11 cellular contexts compared by ENCODE assay signal in the genomic region with DNA sequence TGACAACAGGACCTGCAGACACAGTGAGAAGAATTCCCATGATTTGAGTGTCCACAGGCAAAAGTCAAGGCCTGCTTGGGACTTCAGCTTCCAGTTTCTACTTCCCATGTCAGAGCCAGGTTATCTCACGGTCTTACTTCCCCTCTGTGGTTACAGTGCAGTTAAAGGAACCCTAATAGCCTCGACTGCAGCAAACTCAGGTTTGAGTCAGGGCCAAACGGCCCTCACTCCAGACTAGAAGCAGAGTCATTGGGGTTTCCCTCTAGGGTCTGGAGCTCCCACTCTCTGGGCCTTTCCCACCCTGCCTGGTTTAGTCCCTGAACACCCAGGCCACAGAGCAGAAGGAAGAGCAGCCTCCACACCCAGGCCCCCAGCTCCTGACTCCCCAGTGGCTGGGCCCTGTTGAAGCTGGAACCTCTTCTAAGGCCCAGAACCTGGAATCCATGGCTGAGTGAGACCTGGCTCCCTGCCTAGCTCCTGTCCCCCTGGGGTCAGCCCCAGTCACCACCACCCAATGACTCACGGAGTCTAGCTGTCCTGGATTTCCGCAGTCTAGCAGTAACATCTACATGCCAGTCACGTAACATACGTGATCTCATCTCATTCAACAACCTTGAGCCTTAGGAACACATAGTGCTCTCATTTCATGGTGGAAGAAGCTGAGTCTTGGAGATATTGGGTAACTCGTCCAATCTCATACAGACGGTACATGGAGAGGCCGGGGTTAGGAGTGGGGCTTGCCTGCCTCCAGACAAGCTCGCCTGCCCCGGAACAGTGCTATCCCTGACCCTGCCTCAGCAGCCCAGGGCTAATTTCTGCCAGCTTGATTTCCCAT. TPM values are rescaled to one million over a fixed set of nuclear protein-coding genes. Genes with fewer than 3 reads are reported as not detected.
DNase-seq lines count a peak whose midpoint lies in the region; ATAC-seq and TF ChIP-seq lines count a peak whose summit lies in the region.
"Had no signal": no experiment of that assay in that cellular context is flagged by ENCODE, and none has a peak within 500 bp of the region (broad histone marks: within the 10 kb centered on the region; RNA-seq: fewer than 3 reads in every experiment).

No MANE protein-coding gene starts in this region.

- H2BK20ac ChIP-seq in IMR-90 (ENCODE audit: low read depth, low read length): peak overlapping the region; percentile 11; the same call in 1 of the 2 replicates

- no peaks in the 10 kb centered on the region for H3K9me3 Mint-ChIP-seq in central memory CD8-positive, alpha-beta T cell
- H3K9me3 Mint-ChIP-seq: T-helper 1 cell treated with Interleukin-12 subunit alpha and Interleukin-12 subunit beta and Interleukin-4 antibody, amounts not matched to agents 30 μg/mL and 1 μg/mL, for 36 hours had no signal

- 0 out of 2 replicates have a peak overlapping the region, but pooled peaks have one; percentile 29 for H2BK120ac ChIP-seq in IMR-90 (ENCODE audit: low read depth, low read length)

- H2AFZ ChIP-seq in IMR-90 (replicated peaks; ENCODE audit: low read length, poor library complexity): peak overlapping the region; percentile 77

- H3K36me3 ChIP-seq in IMR-90 (ENCODE audit: control insufficient read depth, insufficient read depth, low read length): no peaks in the 10 kb centered on the region
- H3K36me3 ChIP-seq in uterus: no peaks in the 10 kb centered on the region

- H3K56ac ChIP-seq in IMR-90 (ENCODE audit: extremely low read depth, insufficient read depth, low read length): no peak overlapping the region

- peak overlapping the region; percentile 65 for H3K23ac ChIP-seq in IMR-90 (ENCODE audit: low read depth, low read length)

- 0 out of 2 replicates have a peak overlapping the region, but pooled peaks have one; percentile 22 for H4K91ac ChIP-seq in IMR-90 (ENCODE audit: insufficient read depth, low read depth, low read length)

- no peaks in the 10 kb centered on the region for H3K9me1 ChIP-seq in IMR-90 (ENCODE audit: insufficient read depth, low read length)

- in situ Hi-C loops in IMR-90 (cut with MboI; ENCODE audit: low sequenced_read_pairs): loop anchor here (5.0 to 25.0 kb wide), 2 partner anchors 261 to 1116 kb away; no protein-coding TSS in a partner anchor

- no peak for TF ChIP-seq POLR2A in IMR-90 (IDR thresholded peaks at IDR 0.05; ENCODE audit: low read depth, low read length)
- TF ChIP-seq POLR2A in uterus (IDR thresholded peaks at IDR 0.05): no peak

- peak overlapping the region in 1 of 2 experiments; percentile 15; a peak in 1 of 4 replicates for H4K8ac ChIP-seq in IMR-90 (ENCODE audit: low read depth in 2 of 2, low read length in 2 of 2)

- no peak overlapping the region for H3K4me3 ChIP-seq in IMR-90 (ENCODE audit: insufficient read depth, low read depth, low read length)
- no peak overlapping the region for H3K4me3 ChIP-seq in uterus
- H3K4me3 ChIP-seq: body of pancreas had no signal

- no peak overlapping the region for H3K4me3 Mint-ChIP-seq in central memory CD8-positive, alpha-beta T cell
- H3K4me3 Mint-ChIP-seq: T-helper 1 cell treated with Interleukin-12 subunit alpha and Interleukin-12 subunit beta and Interleukin-4 antibody, amounts not matched to agents 30 μg/mL and 1 μg/mL, for 36 hours had no signal

- CTCF ChIA-PET in IMR-90 (lab: Yijun Ruan, JAX): interaction anchor here (0.7 to 1.1 kb wide), 5 partner anchors 9 to 264 kb away, joined by 3 read pairs; no protein-coding TSS in a partner anchor

- peak overlapping the region; percentile 46 for H3K4ac ChIP-seq in IMR-90 (ENCODE audit: low read depth, low read length)

- no peaks in the 10 kb centered on the region for H3K27me3 Mint-ChIP-seq in central memory CD8-positive, alpha-beta T cell

- H2BK15ac ChIP-seq in IMR-90 (ENCODE audit: low read depth, low read length): no peak overlapping the region

- H2AK9ac ChIP-seq in IMR-90 (replicated peaks; ENCODE audit: low read depth, low read length, poor library complexity): peak overlapping the region; percentile 23

- H3K4me1 Mint-ChIP-seq in central memory CD8-positive, alpha-beta T cell: peaks cover 5% of the 10 kb centered on the region

- no peak for TF ChIP-seq RAD21 in IMR-90 (IDR thresholded peaks at IDR 0.05; ENCODE audit: low read length)

- no peaks in the 10 kb centered on the region for H4K20me1 ChIP-seq in IMR-90 (ENCODE audit: insufficient read depth, low read length)

- peaks cover 2% of the 10 kb centered on the region for H3K36me3 Mint-ChIP-seq in central memory CD8-positive, alpha-beta T cell (ENCODE audit: insufficient read depth)

- intact Hi-C loops in IMR-90 (cut with micrococcal nuclease) (no loop called here), uterus (cut with DNase I; ENCODE audit: low total_unique reads) (loop anchor here (5.0 kb wide), 1 partner anchor 256 kb away; a partner anchor contains a TSS), posterior vena cava (cut with DNase I) (loop anchor here (5.0 kb wide), 1 partner anchor 261 kb away; no protein-coding TSS in a partner anchor)

- H3K27me3 ChIP-seq in IMR-90 (ENCODE audit: control insufficient read depth, insufficient read depth, low read length): peaks cover 7% of the 10 kb centered on the region
- no peaks in the 10 kb centered on the region for H3K27me3 ChIP-seq in uterus
- H3K27me3 ChIP-seq: body of pancreas had no signal

- no peak overlapping the region for H3K18ac ChIP-seq in IMR-90 (ENCODE audit: low read depth, low read length)

- 81% methylated on average over 8 of the region's 12 CpGs; no CpG with 5 or more reads in 1 of the 2 experiments for WGBS in IMR-90 (ENCODE audit: extremely low coverage in 2 of 2, insufficient read length in 1 of 2), 2 experiments

- no peaks in the 10 kb centered on the region; the same call in 1 of the 2 replicates for H3K4me1 ChIP-seq in IMR-90 (ENCODE audit: control insufficient read depth, insufficient read depth, low read length)
- H3K4me1 ChIP-seq in uterus: no peaks in the 10 kb centered on the region

- no peak for TF ChIP-seq CTCF in IMR-90 (conservative IDR thresholded peaks at IDR 0.05; ENCODE audit: low read depth, low read length)
- no peak for TF ChIP-seq CTCF in omental fat pad (IDR thresholded peaks at IDR 0.05)
- TF ChIP-seq CTCF in uterus (IDR thresholded peaks at IDR 0.05): no peak

- BruUV-seq in IMR-90 (replicated peaks; lab: Mats Ljungman, UMichigan): no TSS peak

- H2BK5ac ChIP-seq in IMR-90 (ENCODE audit: low read depth, low read length, poor library complexity, severe bottlenecking): no peak overlapping the region

- H3K9me3 ChIP-seq in IMR-90 (ENCODE audit: control insufficient read depth, insufficient read depth, low read length) (no peaks in the 10 kb centered on the region), uterus (no peaks in the 10 kb centered on the region)
- H3K9me3 ChIP-seq: body of pancreas had no signal

- H3K4me2 ChIP-seq in IMR-90 (ENCODE audit: low read depth, low read length): no peak overlapping the region

- dilution Hi-C loops in IMR-90 (cut with HindIII; ENCODE audit: low sequenced_read_pairs, unreplicated experiment): no loop called here

- no peaks in the 10 kb centered on the region for H3K79me1 ChIP-seq in IMR-90 (ENCODE audit: low read depth in 1 of 2, low read length in 2 of 2)

- ATAC-seq in GM18858 (IDR thresholded peaks at IDR 0.05; ENCODE audit: unreplicated experiment): peak; percentile 59
- no peak for ATAC-seq in IMR-90 (ENCODE audit: low read depth)
- peak; percentile 24 for ATAC-seq in central memory CD8-positive, alpha-beta T cell (replicated peaks; ENCODE audit: extremely low read depth, poor library complexity, severe bottlenecking)
- ATAC-seq in omental fat pad (ENCODE audit: low FRiP score): peak; percentile 27

- peak overlapping the region; percentile 1 for H3K14ac ChIP-seq in IMR-90 (replicated peaks; ENCODE audit: low read depth, low read length)

- 0 out of 2 replicates have a peak overlapping the region, but pooled peaks have one; percentile 9 for H4K5ac ChIP-seq in IMR-90 (ENCODE audit: low read depth, low read length)

- POLR2A ChIA-PET in IMR-90 (lab: Charles Lee; ENCODE audit: unreplicated experiment): no interaction called here

- peak; percentile 50 for DNase-seq in IMR-90
- no peak for DNase-seq in central memory CD8-positive, alpha-beta T cell (ENCODE audit: low spot score in 2 of 2)
- no peak for DNase-seq in omental fat pad (ENCODE audit: low spot score)
- DNase-seq in uterus: no peak
- no peak for DNase-seq in ecto neural progenitor cell (ENCODE audit: low spot score)
- DNase-seq in NCI-H2196 (lab: John Stamatoyannopoulos, UW; ENCODE audit: unreplicated experiment): no peak
- no peak for DNase-seq in posterior vena cava (ENCODE audit: low spot score)

- no peak overlapping the region for H3K9ac ChIP-seq in IMR-90 (ENCODE audit: low read depth, low read length)

- H3K27ac ChIP-seq in IMR-90 (ENCODE audit: insufficient read depth, low read length) (no peak overlapping the region), uterus (no peak overlapping the region)

- no peak overlapping the region; the same call in 1 of the 2 replicates for H2AK5ac ChIP-seq in IMR-90 (ENCODE audit: low read depth, low read length)

- H3K27ac Mint-ChIP-seq in central memory CD8-positive, alpha-beta T cell (ENCODE audit: low read depth): no peak overlapping the region
- H3K27ac Mint-ChIP-seq: T-helper 1 cell treated with Interleukin-12 subunit alpha and Interleukin-12 subunit beta and Interleukin-4 antibody, amounts not matched to agents 30 μg/mL and 1 μg/mL, for 36 hours had no signal

TF ChIP-seq in IMR-90, 13 proteins besides CTCF, POLR2A, EP300 and RAD21 (continues in another document):
- TF ChIP-seq MAFK (IDR thresholded peaks at IDR 0.05; ENCODE audit: low read depth, low read length): no peak
- TF ChIP-seq BHLHE40 (IDR thresholded peaks at IDR 0.05; ENCODE audit: low read depth, low read length): no peak
- TF ChIP-seq NFE2L2 (IDR thresholded peaks at IDR 0.05; ENCODE audit: low read depth, low read length): no peak

RNA-seq across cellular contexts. Expression of a gene that starts 9.2 kb away (rescaled TPM):
- total RNA-seq in IMR-90 (2012; rRNA removed) (not detected in 2 replicates), omental fat pad (not detected), uterus (not detected), posterior vena cava (not detected)
- polyA plus RNA-seq in IMR-90 (2012; rRNA removed): not detected in 2 replicates
- not detected in 2 replicates for polyA plus RNA-seq in IMR-90 (2012; cell fraction: cytosol; rRNA removed)
- polyA plus RNA-seq in IMR-90 (2012; cell fraction: nucleus; rRNA removed; ENCODE audit: low replicate concordance): not detected in 2 replicates
- total RNA-seq: body of pancreas, kidney epithelial cell had no signal

RNA-seq across cellular contexts. Expression of a gene that starts 18.7 kb away (rescaled TPM):
- total RNA-seq in IMR-90 (2012; rRNA removed) (24.4 and 28.9 TPM in 2 replicates), omental fat pad (10 to 100 TPM; 25.8 to 37.8 (median 31.9) TPM), uterus (10 to 100 TPM; 33.8 to 78.3 (median 43.5) TPM), posterior vena cava (10 to 100 TPM; 51.9 to 54.2 TPM)
- 98.6 and 109 TPM in 2 replicates for polyA plus RNA-seq in IMR-90 (2012; rRNA removed)
- 51.7 and 91.4 TPM in 2 replicates for polyA plus RNA-seq in IMR-90 (2012; cell fraction: cytosol; rRNA removed)
- polyA plus RNA-seq in IMR-90 (2012; cell fraction: nucleus; rRNA removed; ENCODE audit: low replicate concordance): 46.7 and 65.5 TPM in 2 replicates
